ENCODE assay signal across 15 cellular contexts in genomic region chr15:62452656-62453055, GRCh38.
A peak's percentile ranks its signal among the peaks of the same experiment; 100 is the strongest.
DNase-seq lines count a peak whose midpoint lies in the region; ATAC-seq, FAIRE-seq and TF ChIP-seq lines count a peak whose summit lies in the region.
"Had no signal": no experiment of that assay in that cellular context is flagged by ENCODE, and none has a peak within 500 bp of the region (broad histone marks: within the 10 kb centered on the region; RNA-seq: fewer than 3 reads in every experiment).

No MANE protein-coding gene starts in this region.

- H3K27ac ChIP-seq in SJCRH30 (peak overlapping the region; percentile 68), mesenchymal stem cell (ENCODE audit: low read length, poor library complexity, severe bottlenecking) (no peak overlapping the region), thoracic aorta (peak overlapping the region; percentile 83 to 86), pancreas (no peak overlapping the region)
- H3K27ac ChIP-seq: C4-2B had no signal

- no peaks in the 10 kb centered on the region for H3K9me3 Mint-ChIP-seq in HFFc6

- H3K23ac ChIP-seq in mesenchymal stem cell (ENCODE audit: low read length in 2 of 2): no peak overlapping the region

- H3K18ac ChIP-seq in mesenchymal stem cell (ENCODE audit: low read depth in 1 of 2, low read length in 2 of 2): peak overlapping the region in 1 of 2 experiments; percentile 80

- H3K9me3 ChIP-seq in SJCRH30 (replicated peaks): no peaks in the 10 kb centered on the region
- no peaks in the 10 kb centered on the region for H3K9me3 ChIP-seq in mesenchymal stem cell (ENCODE audit: control insufficient read depth, low read length)
- H3K9me3 ChIP-seq in thoracic aorta: no peaks in the 10 kb centered on the region
- H3K9me3 ChIP-seq in pancreas: no peaks in the 10 kb centered on the region

- no peak overlapping the region for H3K4ac ChIP-seq in mesenchymal stem cell (ENCODE audit: low read depth in 1 of 2, low read length in 2 of 2)

- intact Hi-C loops in pancreas (cut with DNase I): no loop called here

- H3K4me2 ChIP-seq in mesenchymal stem cell (ENCODE audit: low read length, poor library complexity, severe bottlenecking): no peak overlapping the region

- H3K4me1 ChIP-seq in SJCRH30 (peaks cover 36% of the 10 kb centered on the region), mesenchymal stem cell (ENCODE audit: control insufficient read depth, insufficient read depth, low read depth, low read length) (peaks cover 37% of the 10 kb centered on the region), thoracic aorta (ENCODE audit: control insufficient read depth in 1 of 2, low read depth in 2 of 2) (peaks cover 37 to 92% of the 10 kb centered on the region in 2 donors), pancreas (no peaks in the 10 kb centered on the region)

- peak overlapping the region; percentile 3 for H2AK5ac ChIP-seq in mesenchymal stem cell (ENCODE audit: low read length, severe bottlenecking)

- peaks cover 67% of the 10 kb centered on the region for H3K4me1 Mint-ChIP-seq in HFFc6 (ENCODE audit: low read depth)
- H3K4me1 Mint-ChIP-seq: IgD-negative memory B cell had no signal

- H4K91ac ChIP-seq in mesenchymal stem cell (ENCODE audit: low read length): no peak overlapping the region

- H2BK15ac ChIP-seq in mesenchymal stem cell (ENCODE audit: low read depth, poor library complexity, severe bottlenecking): no peak overlapping the region

- no peak overlapping the region for H2BK120ac ChIP-seq in mesenchymal stem cell (ENCODE audit: low read depth, low read length)

- no peak overlapping the region for H2AFZ ChIP-seq in mesenchymal stem cell (ENCODE audit: low read depth, low read length)

- no peak overlapping the region for H3K4me3 Mint-ChIP-seq in HFFc6
- H3K4me3 Mint-ChIP-seq: IgD-negative memory B cell had no signal

- no peak overlapping the region for H4K8ac ChIP-seq in mesenchymal stem cell (ENCODE audit: low read length)

- no peaks in the 10 kb centered on the region for H3K27me3 ChIP-seq in SJCRH30
- no peaks in the 10 kb centered on the region for H3K27me3 ChIP-seq in mesenchymal stem cell (ENCODE audit: control insufficient read depth in 1 of 2, insufficient read depth in 1 of 2, low read length in 2 of 2)
- H3K27me3 ChIP-seq in thoracic aorta (replicated peaks; ENCODE audit: insufficient read depth): no peaks in the 10 kb centered on the region
- H3K27me3 ChIP-seq in pancreas: no peaks in the 10 kb centered on the region

- H2BK5ac ChIP-seq in mesenchymal stem cell (ENCODE audit: low read depth, low read length, poor library complexity, severe bottlenecking): no peak overlapping the region

- no peaks in the 10 kb centered on the region for H3K27me3 Mint-ChIP-seq in HFFc6 (ENCODE audit: insufficient read depth)

- no peak for FAIRE-seq in pancreas (lab: Jason Lieb, UNC)
- FAIRE-seq: GM12891, GM18507, H54 had no signal

- peak overlapping the region; percentile 61 for H3K9ac ChIP-seq in mesenchymal stem cell (ENCODE audit: low read length)

- TF ChIP-seq CTCF in HFFc6 (IDR thresholded peaks at IDR 0.05): no peak
- TF ChIP-seq CTCF in thoracic aorta (IDR thresholded peaks at IDR 0.05): no peak
- no peak for TF ChIP-seq CTCF in pancreas (IDR thresholded peaks at IDR 0.05)

- H3K36me3 ChIP-seq in SJCRH30 (no peaks in the 10 kb centered on the region), mesenchymal stem cell (ENCODE audit: control insufficient read depth in 1 of 2, insufficient read depth in 2 of 2, low read depth in 1 of 2, low read length in 2 of 2) (peaks cover 0 to 3% of the 10 kb centered on the region in 2 experiments), thoracic aorta (no peaks in the 10 kb centered on the region), pancreas (no peaks in the 10 kb centered on the region)

- H3K4me3 ChIP-seq in SJCRH30: no peak overlapping the region
- H3K4me3 ChIP-seq in mesenchymal stem cell (ENCODE audit: insufficient read depth in 1 of 2, low read depth in 1 of 2, low read length in 2 of 2): no peak overlapping the region
- H3K4me3 ChIP-seq in thoracic aorta: peak overlapping the region; percentile 33
- H3K4me3 ChIP-seq in pancreas: no peak overlapping the region

- H3K27ac Mint-ChIP-seq in HFFc6: peak overlapping the region; percentile 87; the same call in 1 of the 2 replicates

- H3K14ac ChIP-seq in mesenchymal stem cell (ENCODE audit: low read length in 2 of 2): no peak overlapping the region

- 83% methylated on average over 3 of the region's 4 CpGs for whole genome bisulfite sequencing in mesenchymal stem cell
- 93 to 94% methylated on average over 4 of the region's 4 CpGs for whole genome bisulfite sequencing in pancreas, 2 donors

- no peak for DNase-seq in HFFc6
- peak; percentile 82 to 86 for DNase-seq in SJCRH30
- no peak for DNase-seq in mesenchymal stem cell
- no peak for DNase-seq in thoracic aorta (ENCODE audit: low spot score)
- no peak for DNase-seq in pancreas
- DNase-seq in UCSD-AML1 (lab: John Stamatoyannopoulos, UW; ENCODE audit: unreplicated experiment): no peak
- DNase-seq: DMS 273 treated with DMSO at 0.1 percent for 48 hours, GF-D8, NCI-H187 had no signal

- ATAC-seq in thoracic aorta (ENCODE audit: insufficient number of reproducible peaks, low FRiP score, low read depth) (no peak), pancreas (no peak), GM18873 (IDR thresholded peaks at IDR 0.05; ENCODE audit: low FRiP score, unreplicated experiment) (no peak)

- H3K36me3 Mint-ChIP-seq in HFFc6 (ENCODE audit: low read depth): peaks cover 8% of the 10 kb centered on the region; the same call in 1 of the 2 replicates
- H3K36me3 Mint-ChIP-seq: IgD-negative memory B cell had no signal

- peaks cover 26% of the 10 kb centered on the region for H3K79me1 ChIP-seq in mesenchymal stem cell (replicated peaks; ENCODE audit: low read length, poor library complexity, severe bottlenecking)

- H2BK12ac ChIP-seq in mesenchymal stem cell (ENCODE audit: low read length in 2 of 2): no peak overlapping the region

Comparison
In these comparisons a context has a peak if more than half of its experiments do, and no peak if none do; other contexts are left out.
1. DNase-seq: peak in SJCRH30 (2 of 2); none in HFFc6 (single experiment), mesenchymal stem cell (single experiment), thoracic aorta (single experiment), pancreas (0 of 6) and UCSD-AML1 (single experiment).
2. H3K27ac ChIP-seq: peak in SJCRH30 (single experiment) and thoracic aorta (2 of 2); none in mesenchymal stem cell (single experiment) and pancreas (0 of 4).